In the genomic region with DNA sequence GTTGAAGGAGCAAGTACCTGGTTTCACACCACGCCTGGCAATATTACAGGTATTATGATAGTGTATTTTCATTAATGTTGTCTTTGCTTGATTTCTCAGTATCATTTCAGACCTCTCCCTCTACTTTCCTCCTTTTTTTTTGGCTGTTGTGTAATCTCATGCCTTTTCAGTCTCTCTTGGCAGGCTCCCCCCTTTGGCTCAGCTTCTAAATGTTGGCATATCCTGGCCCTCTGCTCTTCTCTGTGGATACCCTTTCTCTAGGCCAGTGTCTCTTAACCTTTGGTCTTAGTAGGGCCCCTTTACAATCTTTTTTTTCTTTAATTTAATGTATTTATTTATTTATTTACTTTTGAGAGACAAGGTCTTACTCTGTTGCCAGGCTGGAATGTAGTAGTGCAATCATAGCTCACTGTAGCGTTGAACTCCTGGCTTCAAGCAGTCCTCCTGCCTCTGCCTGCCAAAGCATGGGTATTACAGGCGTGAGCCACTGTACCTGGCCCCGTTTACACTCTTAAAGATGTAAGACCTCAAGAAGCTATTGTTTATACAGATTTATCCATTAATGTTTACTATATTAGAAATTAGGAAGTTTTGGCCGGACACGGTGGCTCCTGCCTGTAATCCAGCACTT, we compare ENCODE assay signal across 25 cellular contexts. TPM values are rescaled to one million over a fixed set of nuclear protein-coding genes. Genes with fewer than 3 reads are reported as not detected.
DNase-seq lines count a peak whose midpoint lies in the region; ATAC-seq and TF ChIP-seq lines count a peak whose summit lies in the region.
"Had no signal": no experiment of that assay in that cellular context is flagged by ENCODE, and none has a peak within 500 bp of the region (broad histone marks: within the 10 kb centered on the region; RNA-seq: fewer than 3 reads in every experiment).

No MANE protein-coding gene starts in this region.

- CTCF ChIA-PET in activated B cell treated with CpG ODN at 0.5 μM for 24 hours (lab: Charles Lee): interaction anchor here (1.1 to 1.5 kb wide), 3 partner anchors 29 to 78 kb away, joined by 3 to 6 read pairs (median 4); no protein-coding TSS in a partner anchor

- H2AK5ac ChIP-seq in mesendoderm (ENCODE audit: low read length): no peak overlapping the region

- H3K79me1 ChIP-seq in mesendoderm (ENCODE audit: low read length): peaks cover 2% of the 10 kb centered on the region

- H4K20me1 ChIP-seq in GM23338 (replicated peaks; ENCODE audit: insufficient read depth): peaks cover 59% of the 10 kb centered on the region

- H3K9me3 Mint-ChIP-seq in GM23338: no peaks in the 10 kb centered on the region
- H3K9me3 Mint-ChIP-seq in activated B cell treated with CpG ODN at 0.5 μM for 24 hours: no peaks in the 10 kb centered on the region
- H3K9me3 Mint-ChIP-seq in nephron progenitor cell: no peaks in the 10 kb centered on the region
- H3K9me3 Mint-ChIP-seq: activated T-cell treated with anti-CD3 and anti-CD28 coated beads, Interleukin-2, amount 50 U/mL, for 4 hours; CD4-positive, CD25-positive, alpha-beta regulatory T cell; mesothelial cell of epicardium; naive B cell; T-cell had no signal

- no peak overlapping the region for H2AFZ ChIP-seq in GM23338

- H2BK120ac ChIP-seq in mesendoderm (ENCODE audit: low read depth, low read length): no peak overlapping the region

- H3K4me1 ChIP-seq in GM23338 (ENCODE audit: insufficient read depth): no peaks in the 10 kb centered on the region
- H3K4me1 ChIP-seq in mesendoderm (ENCODE audit: control insufficient read depth, low read depth, low read length): no peaks in the 10 kb centered on the region
- H3K4me1 ChIP-seq: body of pancreas, uterus had no signal

- H3K27ac ChIP-seq in GM23338 (ENCODE audit: low read depth) (peak overlapping the region; percentile 50; the same call in 1 of the 2 replicates), mesendoderm (ENCODE audit: low read depth, low read length) (no peak overlapping the region)
- H3K27ac ChIP-seq: body of pancreas, uterus had no signal

- no peaks in the 10 kb centered on the region for H3K9me2 ChIP-seq in GM23338 (ENCODE audit: insufficient read depth)

- no peak for ATAC-seq in GM23338
- ATAC-seq in activated B cell treated with CpG ODN at 0.5 μM for 24 hours (ENCODE audit: low read depth): no peak
- peak; percentile 59 to 81 for ATAC-seq in left cardiac atrium
- no peak for ATAC-seq in GM18909 (IDR thresholded peaks at IDR 0.05; ENCODE audit: poor library complexity, unreplicated experiment)
- ATAC-seq: activated T-cell treated with anti-CD3 and anti-CD28 coated beads, Interleukin-2, amount 50 U/mL, for 4 hours; body of pancreas; T-cell had no signal

- peaks cover 3% of the 10 kb centered on the region; the same call in 2 of the 3 replicates for H3K4me1 Mint-ChIP-seq in GM23338
- peaks cover 8% of the 10 kb centered on the region for H3K4me1 Mint-ChIP-seq in activated B cell treated with CpG ODN at 0.5 μM for 24 hours
- no peaks in the 10 kb centered on the region for H3K4me1 Mint-ChIP-seq in nephron progenitor cell
- H3K4me1 Mint-ChIP-seq: mesothelial cell of epicardium had no signal

- H3K27me3 ChIP-seq in GM23338 (ENCODE audit: insufficient read depth) (no peaks in the 10 kb centered on the region), mesendoderm (ENCODE audit: insufficient read depth, low read length, poor library complexity) (no peaks in the 10 kb centered on the region)
- H3K27me3 ChIP-seq: body of pancreas, uterus had no signal

- H3K4me2 ChIP-seq in GM23338 (no peak overlapping the region), mesendoderm (ENCODE audit: low read length) (no peak overlapping the region)

- H3K9ac ChIP-seq in mesendoderm (ENCODE audit: low read length): no peak overlapping the region

- DNase-seq in GM23338 (ENCODE audit: low spot score) (no peak), activated B cell treated with CpG ODN at 0.5 μM for 24 hours (no peak), left cardiac atrium (no peak), nephron progenitor cell (no peak), mesendoderm (no peak)
- DNase-seq in NK-92 treated with Interleukin-12 subunit alpha and Interleukin-12 subunit beta, amount 100 ng/mL, for 24 hours (lab: John Stamatoyannopoulos, UW): no peak
- DNase-seq: activated CD4-positive, alpha-beta T cell treated with anti-CD3 and anti-CD28 coated beads for 1 hour; activated CD8-positive, alpha-beta memory T cell treated with anti-CD3 and anti-CD28 coated beads for 24 hours; activated naive CD4-positive, alpha-beta T cell; activated T-cell treated with anti-CD3 and anti-CD28 coated beads, Interleukin-2, amount 50 U/mL, for 4 hours; body of pancreas; EL; head of caudate nucleus; kidney glomerular epithelial cell; naive B cell; NCI-H1105 treated with DMSO at 0.1 percent for 48 hours; NCI-H2029; NCI-H226; NCI-H748 treated with DMSO at 0.1 percent for 48 hours; stimulated activated naive CD4-positive, alpha-beta T cell treated with Interleukin-2 at 50 U/mL for 16 hours; T-cell; uterus had no signal

- H3K4me3 ChIP-seq in GM23338 (no peak overlapping the region), mesendoderm (ENCODE audit: low read length) (no peak overlapping the region)
- H3K4me3 ChIP-seq: body of pancreas, uterus had no signal

- no peak overlapping the region for H4K8ac ChIP-seq in mesendoderm (ENCODE audit: low read depth, low read length)

- H4K5ac ChIP-seq in mesendoderm (ENCODE audit: low read length): no peak overlapping the region

- no peak overlapping the region for H3K18ac ChIP-seq in mesendoderm (ENCODE audit: low read length)

- H3K36me3 ChIP-seq in GM23338 (ENCODE audit: insufficient read depth) (peaks cover 38% of the 10 kb centered on the region; the same call in 1 of the 2 replicates), mesendoderm (ENCODE audit: control insufficient read depth, insufficient read depth, low read length) (peaks cover 2% of the 10 kb centered on the region)
- H3K36me3 ChIP-seq: uterus had no signal

- WGBS in mesendoderm (ENCODE audit: extremely low coverage, insufficient coverage, low lambda C conversion rate): no CpG with 5 or more reads among the region's 6 CpGs

- H3K36me3 Mint-ChIP-seq in GM23338 (ENCODE audit: low read depth) (peaks cover 61% of the 10 kb centered on the region), activated B cell treated with CpG ODN at 0.5 μM for 24 hours (ENCODE audit: low read depth) (peaks cover 30% of the 10 kb centered on the region), nephron progenitor cell (ENCODE audit: low read depth) (peaks cover 48% of the 10 kb centered on the region)

- no peaks in the 10 kb centered on the region for H3K27me3 Mint-ChIP-seq in GM23338 (ENCODE audit: insufficient read depth, low read depth, poor library complexity)
- H3K27me3 Mint-ChIP-seq in activated B cell treated with CpG ODN at 0.5 μM for 24 hours: no peaks in the 10 kb centered on the region
- H3K27me3 Mint-ChIP-seq in nephron progenitor cell (ENCODE audit: low read depth, poor library complexity): no peaks in the 10 kb centered on the region
- H3K27me3 Mint-ChIP-seq: CD4-positive, CD25-positive, alpha-beta regulatory T cell; naive B cell; T-cell had no signal

- H3K4me3 Mint-ChIP-seq in GM23338 (no peak overlapping the region), activated B cell treated with CpG ODN at 0.5 μM for 24 hours (peak overlapping the region; percentile 3), nephron progenitor cell (no peak overlapping the region)
- H3K4me3 Mint-ChIP-seq: activated T-cell treated with anti-CD3 and anti-CD28 coated beads, Interleukin-2, amount 50 U/mL, for 4 hours; CD4-positive, CD25-positive, alpha-beta regulatory T cell; mesothelial cell of epicardium; naive B cell; T-cell had no signal

- no peak overlapping the region for H2BK15ac ChIP-seq in mesendoderm (replicated peaks; ENCODE audit: low read depth)

- H3K79me2 ChIP-seq in GM23338 (replicated peaks; ENCODE audit: insufficient read depth): peaks cover 99% of the 10 kb centered on the region
- H3K79me2 ChIP-seq in mesendoderm (ENCODE audit: control insufficient read depth, insufficient read depth, low read length): peaks cover 12% of the 10 kb centered on the region

- H2BK5ac ChIP-seq in mesendoderm (ENCODE audit: low read length): no peak overlapping the region

- no peak overlapping the region for H3K56ac ChIP-seq in mesendoderm (ENCODE audit: low read length)

- POLR2A ChIA-PET in activated B cell treated with CpG ODN at 0.5 μM for 24 hours (lab: Charles Lee): interaction anchor here (1.5 kb wide), 1 partner anchor 13 kb away, joined by 4 read pairs; no protein-coding TSS in a partner anchor

- no peak overlapping the region for H3K23ac ChIP-seq in mesendoderm (ENCODE audit: low read length)

- H3F3A ChIP-seq in GM23338 (replicated peaks; ENCODE audit: low read depth): no peaks in the 10 kb centered on the region

- no peak for TF ChIP-seq CTCF in GM23338 (conservative IDR thresholded peaks at IDR 0.05; ENCODE audit: low read depth in 2 of 2)
- TF ChIP-seq CTCF in activated B cell treated with CpG ODN at 0.5 μM for 24 hours (IDR thresholded peaks at IDR 0.05): no peak
- no peak for TF ChIP-seq CTCF in nephron progenitor cell (IDR thresholded peaks at IDR 0.05)

- no peak overlapping the region for H3K4ac ChIP-seq in mesendoderm (ENCODE audit: low read depth, low read length)

- intact Hi-C loops in activated B cell treated with CpG ODN at 0.5 μM for 24 hours (cut with micrococcal nuclease) (no loop called here), left cardiac atrium (cut with DNase I) (no loop called here)

- H3K27ac Mint-ChIP-seq in GM23338: peak overlapping the region; percentile 24; the same call in 1 of the 2 replicates
- H3K27ac Mint-ChIP-seq in activated B cell treated with CpG ODN at 0.5 μM for 24 hours: peak overlapping the region; percentile 47
- H3K27ac Mint-ChIP-seq in nephron progenitor cell: peak overlapping the region; percentile 5
- H3K27ac Mint-ChIP-seq: CD4-positive, CD25-positive, alpha-beta regulatory T cell; mesothelial cell of epicardium; T-cell had no signal

TF ChIP-seq in GM23338, 12 proteins besides CTCF, POLR2A, EP300 and RAD21 (continues in another document):
- no peak for TF ChIP-seq NANOG (IDR thresholded peaks at IDR 0.05; ENCODE audit: borderline replicate concordance)

RNA-seq across cellular contexts. Expression of a gene that starts 12.8 kb away (rescaled TPM):
- 219 and 252 TPM in 2 replicates for total RNA-seq in GM23338 (2014; rRNA removed; shearing (Covaris generic))
- polyA plus RNA-seq in GM23338 (2016; fragmentation: Nextera tagmentation; extraction: Ambion mirVana): 237 and 262 TPM in 2 replicates
- total RNA-seq in activated B cell treated with CpG ODN at 0.5 μM for 24 hours (91.4 and 98.4 TPM in 2 replicates), left cardiac atrium (10 to 100 TPM; 58.5 to 59.2 TPM)
- 207 TPM for polyA plus RNA-seq in mesendoderm (2013, experiment 1 of 2)
- 208 TPM for polyA plus RNA-seq in mesendoderm (2013, experiment 2 of 2)

Comparison
In these comparisons a context has a peak if more than half of its experiments do, and no peak if none do; other contexts are left out.
1. ATAC-seq: peak in left cardiac atrium (2 of 2); none in GM23338 (single experiment), activated B cell treated with CpG ODN at 0.5 μM for 24 hours (single experiment) and GM18909 (single experiment).
2. Peak in every context shown above with its lines, with median percentiles within 50 percentile points of each other: H3K27ac Mint-ChIP-seq.